In genomic region chr17:57644311-57644710, GRCh38 we compare ENCODE assay signal across 1 cellular context.
TF ChIP-seq lines count a peak whose summit lies in the region.

No MANE protein-coding gene starts in this region.

TF ChIP-seq in IMR-90, 13 proteins besides CTCF, POLR2A, EP300 and RAD21:
- TF ChIP-seq NFE2L2 (IDR thresholded peaks at IDR 0.05; ENCODE audit: low read depth, low read length) (no peak), BHLHE40 (IDR thresholded peaks at IDR 0.05; ENCODE audit: low read depth, low read length) (no peak), CHD1 (IDR thresholded peaks at IDR 0.05; ENCODE audit: low read depth, low read length) (no peak), USF2 (IDR thresholded peaks at IDR 0.05; ENCODE audit: low read depth, low read length) (no peak), SMC3 (IDR thresholded peaks at IDR 0.05; ENCODE audit: low read depth, low read length) (no peak), FOS (IDR thresholded peaks at IDR 0.05; ENCODE audit: low read depth, low read length) (no peak), MXI1 (IDR thresholded peaks at IDR 0.05; ENCODE audit: borderline replicate concordance, low read depth, low read length) (no peak), MAFK (IDR thresholded peaks at IDR 0.05; ENCODE audit: low read depth, low read length) (no peak)
TF ChIP-seq in IMR-90: peak in this region for 0.
